ENCODE assay signal across 13 cellular contexts in genomic region chr12:27610380-27610779, GRCh38.
DNase-seq lines count a peak whose midpoint lies in the region; ATAC-seq and TF ChIP-seq lines count a peak whose summit lies in the region.
"Had no signal": no experiment of that assay in that cellular context is flagged by ENCODE, and none has a peak within 500 bp of the region (broad histone marks: within the 10 kb centered on the region; RNA-seq: fewer than 3 reads in every experiment).

No MANE protein-coding gene starts in this region.

- no peak overlapping the region for H2BK5ac ChIP-seq in mesenchymal stem cell (ENCODE audit: low read depth, low read length, poor library complexity, severe bottlenecking)

- H3K9ac ChIP-seq in mammary epithelial cell (ENCODE audit: insufficient read depth, low read length) (peak overlapping the region; percentile 16), mesenchymal stem cell (ENCODE audit: low read length) (peak overlapping the region; percentile 61)

- ATAC-seq in GM18511 (IDR thresholded peaks at IDR 0.05; ENCODE audit: unreplicated experiment) = no peak
- ATAC-seq: gastroesophageal sphincter had no signal

- peaks cover 86% of the 10 kb centered on the region for H3K79me2 ChIP-seq in mammary epithelial cell (ENCODE audit: insufficient read depth, low read length)

- TF ChIP-seq RAD21 in Ishikawa (IDR thresholded peaks at IDR 0.05; ENCODE audit: low read depth) = peak; percentile 20; the same call in 1 of the 2 replicates

- H3K36me3 ChIP-seq in mammary epithelial cell (ENCODE audit: insufficient read depth, low read length) (no peaks in the 10 kb centered on the region), mesenchymal stem cell (ENCODE audit: control insufficient read depth in 1 of 2, insufficient read depth in 2 of 2, low read depth in 1 of 2, low read length in 2 of 2) (no peaks in the 10 kb centered on the region)
- H3K36me3 ChIP-seq: cardiac muscle cell, gastroesophageal sphincter had no signal

- H2BK15ac ChIP-seq in mesenchymal stem cell (ENCODE audit: low read depth, poor library complexity, severe bottlenecking) = no peak overlapping the region

- no peak overlapping the region for H3K4me3 ChIP-seq in mammary epithelial cell (replicated peaks in 1 of 3; ENCODE audit: insufficient read depth in 1 of 3, low read depth in 2 of 3, low read length in 3 of 3)
- no peak overlapping the region for H3K4me3 ChIP-seq in mesenchymal stem cell (ENCODE audit: insufficient read depth in 1 of 2, low read depth in 1 of 2, low read length in 2 of 2)
- H3K4me3 ChIP-seq: cardiac muscle cell, gastroesophageal sphincter, psoas muscle had no signal

- no peak overlapping the region for H2BK12ac ChIP-seq in mesenchymal stem cell (ENCODE audit: low read length in 2 of 2)

- H4K20me1 ChIP-seq in mammary epithelial cell (ENCODE audit: insufficient read depth, low read length) = no peaks in the 10 kb centered on the region

- DNase-seq in AG08395 (ENCODE audit: low spot score) (peak; percentile 41), mammary epithelial cell (peak; percentile 79), mesenchymal stem cell (peak; percentile 58), germinal center (ENCODE audit: low spot score) (no peak)
- no peak for DNase-seq in activated CD4-positive, alpha-beta T cell treated with anti-CD3 and anti-CD28 coated beads, Interleukin-2, amount 50 U/mL, for 48 hours
- DNase-seq in activated CD4-positive, CD25-positive, alpha-beta regulatory T cell (lab: John Stamatoyannopoulos, UW) = no peak
- DNase-seq: activated T-cell treated with anti-CD3 and anti-CD28 coated beads, Interleukin-2, amount 50 U/mL, for 48 hours; CD4-positive, alpha-beta memory T cell; psoas muscle had no signal

- H3K4me1 ChIP-seq in mammary epithelial cell (ENCODE audit: insufficient read depth, low read length) (peaks cover 45% of the 10 kb centered on the region), mesenchymal stem cell (ENCODE audit: control insufficient read depth, insufficient read depth, low read depth, low read length) (peaks cover 10% of the 10 kb centered on the region)

- H3K23ac ChIP-seq in mesenchymal stem cell (ENCODE audit: low read length in 2 of 2) = no peak overlapping the region

- no peak overlapping the region for H2AK5ac ChIP-seq in mesenchymal stem cell (ENCODE audit: low read length, severe bottlenecking)

- H3K9me3 ChIP-seq in mammary epithelial cell (replicated peaks; ENCODE audit: insufficient read depth, low read length) = no peaks in the 10 kb centered on the region
- no peaks in the 10 kb centered on the region for H3K9me3 ChIP-seq in mesenchymal stem cell (ENCODE audit: control insufficient read depth, low read length)
- H3K9me3 ChIP-seq: gastroesophageal sphincter, psoas muscle had no signal

- peak overlapping the region in 1 of 2 experiments; percentile 6 for H3K4ac ChIP-seq in mesenchymal stem cell (ENCODE audit: low read depth in 1 of 2, low read length in 2 of 2)

- no peak overlapping the region for H3K14ac ChIP-seq in mesenchymal stem cell (ENCODE audit: low read length in 2 of 2)

- no peak overlapping the region for H2BK120ac ChIP-seq in mesenchymal stem cell (ENCODE audit: low read depth, low read length)

- dilution Hi-C loops in mammary epithelial cell (cut with HindIII; ENCODE audit: low sequenced_read_pairs) = no loop called here

- H3K27ac ChIP-seq in mammary epithelial cell (ENCODE audit: insufficient read depth, low read depth, low read length) (peak overlapping the region; percentile 54), mesenchymal stem cell (ENCODE audit: low read length, poor library complexity, severe bottlenecking) (no peak overlapping the region)
- H3K27ac ChIP-seq: cardiac muscle cell, gastroesophageal sphincter, psoas muscle had no signal

- H3K4me2 ChIP-seq in mammary epithelial cell (ENCODE audit: insufficient read depth, low read depth, low read length) = peak overlapping the region; percentile 62
- H3K4me2 ChIP-seq in mesenchymal stem cell (ENCODE audit: low read length, poor library complexity, severe bottlenecking) = no peak overlapping the region

- no peak overlapping the region for H4K8ac ChIP-seq in mesenchymal stem cell (ENCODE audit: low read length)

- H4K91ac ChIP-seq in mesenchymal stem cell (ENCODE audit: low read length) = no peak overlapping the region

- CTCF ChIA-PET in mammary epithelial cell (lab: Charles Lee; ENCODE audit: low non-redundant PET) = no interaction called here

- 0% methylated on average over 2 of the region's 2 CpGs for WGBS in mammary epithelial cell (ENCODE audit: low coverage, missing lambda C conversion rate)
- 69% methylated on average over 1 of the region's 2 CpGs for WGBS in mesenchymal stem cell

- TF ChIP-seq EP300 in Ishikawa (IDR thresholded peaks at IDR 0.05; ENCODE audit: borderline replicate concordance) = peak; percentile 82

- no peak for TF ChIP-seq CTCF in mammary epithelial cell (conservative IDR thresholded peaks at IDR 0.05 in 1 of 2, IDR thresholded peaks at IDR 0.05 in 1 of 2; ENCODE audit: extremely low read depth in 1 of 2, insufficient read depth in 1 of 2, low read depth in 1 of 2, low read length in 2 of 2)

- intact Hi-C loops in mammary epithelial cell (cut with micrococcal nuclease) = no loop called here

- H3K18ac ChIP-seq in mesenchymal stem cell (ENCODE audit: low read depth in 1 of 2, low read length in 2 of 2) = peak overlapping the region in 1 of 2 experiments; percentile 73

- no peak overlapping the region for H2AFZ ChIP-seq in mammary epithelial cell (ENCODE audit: low read depth, low read length)
- no peak overlapping the region for H2AFZ ChIP-seq in mesenchymal stem cell (ENCODE audit: low read depth, low read length)

- in situ Hi-C loops in mammary epithelial cell (cut with MboI; ENCODE audit: low sequenced_read_pairs in 2 of 2) = no loop called here

- H3K27me3 ChIP-seq in mammary epithelial cell (ENCODE audit: insufficient read depth, low read length) = no peaks in the 10 kb centered on the region
- H3K27me3 ChIP-seq in mesenchymal stem cell (ENCODE audit: control insufficient read depth in 1 of 2, insufficient read depth in 1 of 2, low read length in 2 of 2) = no peaks in the 10 kb centered on the region
- H3K27me3 ChIP-seq: cardiac muscle cell, gastroesophageal sphincter had no signal

- peaks cover 22% of the 10 kb centered on the region for H3K79me1 ChIP-seq in mesenchymal stem cell (replicated peaks; ENCODE audit: low read length, poor library complexity, severe bottlenecking)

- BruUV-seq in mammary epithelial cell (replicated peaks; lab: Mats Ljungman, UMichigan) = no TSS peak

TF ChIP-seq in Ishikawa, 13 proteins besides CTCF, POLR2A, EP300 and RAD21:
- TF ChIP-seq NFIC (IDR thresholded peaks at IDR 0.05) (peak; percentile 86), FOXM1 (IDR thresholded peaks at IDR 0.05; ENCODE audit: borderline replicate concordance, low read depth) (peak; percentile 77), MAX (IDR thresholded peaks at IDR 0.05) (peak; percentile 51; the same call in 1 of the 2 replicates), TEAD4 (IDR thresholded peaks at IDR 0.05) (peak; percentile 79), CREB1 (IDR thresholded peaks at IDR 0.05; ENCODE audit: low read depth) (peak; percentile 33; the same call in 1 of the 2 replicates), YY1 (IDR thresholded peaks at IDR 0.05; ENCODE audit: low read depth) (no peak), REST (IDR thresholded peaks at IDR 0.05; ENCODE audit: low read depth) (no peak), TCF12 (IDR thresholded peaks at IDR 0.05; ENCODE audit: low read depth) (peak; percentile 79), EGR1 (IDR thresholded peaks at IDR 0.05) (no peak), TAF1 (IDR thresholded peaks at IDR 0.05; ENCODE audit: low read depth) (no peak), USF1 (IDR thresholded peaks at IDR 0.05) (no peak), CEBPB (IDR thresholded peaks at IDR 0.05) (0 out of 2 replicates have a peak, but pooled peaks have one; percentile 28), ZBTB7A (IDR thresholded peaks at IDR 0.05; ENCODE audit: low read depth) (no peak)

Comparison
In these comparisons a context has a peak if more than half of its experiments do, and no peak if none do; other contexts are left out.
1. DNase-seq: peak in AG08395 (single experiment), mammary epithelial cell (single experiment) and mesenchymal stem cell (single experiment); none in activated CD4-positive, alpha-beta T cell treated with anti-CD3 and anti-CD28 coated beads, Interleukin-2, amount 50 U/mL, for 48 hours (0 of 2), germinal center (single experiment) and activated CD4-positive, CD25-positive, alpha-beta regulatory T cell (0 of 4).